8 cellular contexts compared by ENCODE assay signal in the genomic region with DNA sequence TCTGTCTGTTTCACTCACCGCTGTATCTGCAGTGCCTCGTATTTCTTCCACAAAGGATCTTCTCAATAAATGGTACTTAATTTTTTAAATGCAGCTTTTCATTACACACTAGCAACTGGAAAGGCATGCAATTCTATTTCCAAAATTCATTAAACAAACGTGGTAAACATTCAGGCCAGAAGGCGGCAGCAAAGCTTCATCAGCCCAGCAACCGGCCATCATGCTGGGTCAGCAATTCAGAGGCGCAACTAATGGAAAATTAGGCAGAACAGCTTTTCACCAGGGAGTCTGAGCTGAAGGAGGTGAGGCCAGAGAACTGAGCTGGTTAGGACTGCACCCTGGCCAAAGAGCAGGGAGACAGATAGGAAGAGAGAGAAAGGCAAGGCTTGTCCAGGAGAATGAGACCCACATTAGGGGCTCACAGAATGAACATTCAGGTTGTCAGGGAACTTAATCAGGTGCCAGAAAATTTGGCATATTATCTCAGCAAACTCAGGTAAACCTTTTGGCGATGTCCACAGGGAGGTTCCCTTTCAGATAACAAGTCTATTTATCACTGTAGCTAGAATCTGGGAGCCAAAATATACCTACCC. TPM values are rescaled to one million over a fixed set of nuclear protein-coding genes. Genes with fewer than 3 reads are reported as not detected.
A peak's percentile ranks its signal among the peaks of the same experiment; 100 is the strongest.
DNase-seq lines count a peak whose midpoint lies in the region; ATAC-seq and TF ChIP-seq lines count a peak whose summit lies in the region.

No MANE protein-coding gene starts in this region.

- WGBS in body of pancreas, 2 donors, result 5 to 10% methylated on average over 7 of the region's 7 CpGs

- TF ChIP-seq CTCF in C4-2B (conservative IDR thresholded peaks at IDR 0.05), result peak; percentile 92
- TF ChIP-seq CTCF in NB4 (IDR thresholded peaks at IDR 0.05; ENCODE audit: low read depth, low read length), result peak; percentile 38
- peak; percentile 71 to 90 (median 82) for TF ChIP-seq CTCF in body of pancreas (IDR thresholded peaks at IDR 0.05)
- TF ChIP-seq CTCF in thoracic aorta (IDR thresholded peaks at IDR 0.05), result peak; percentile 71

- no peak overlapping the region for H3K4me3 ChIP-seq in NB4 (ENCODE audit: low read depth, low read length)
- H3K4me3 ChIP-seq in body of pancreas, result no peak overlapping the region
- H3K4me3 ChIP-seq in thoracic aorta, result no peak overlapping the region

- H3K36me3 ChIP-seq in body of pancreas (replicated peaks in 1 of 2; ENCODE audit: insufficient read depth in 1 of 2, low read depth in 2 of 2) (no peaks in the 10 kb centered on the region), thoracic aorta (no peaks in the 10 kb centered on the region)

- peak; percentile 57 for ATAC-seq in GM19035 (IDR thresholded peaks at IDR 0.05; ENCODE audit: unreplicated experiment)
- peak; percentile 85 for ATAC-seq in body of pancreas
- ATAC-seq in thoracic aorta (ENCODE audit: insufficient number of reproducible peaks, low FRiP score, low read depth), result peak; percentile 48

- H3K4me1 ChIP-seq in body of pancreas (peaks cover 5% of the 10 kb centered on the region), thoracic aorta (ENCODE audit: control insufficient read depth in 1 of 2, low read depth in 2 of 2) (peaks cover 17 to 45% of the 10 kb centered on the region in 2 donors)

- no peaks in the 10 kb centered on the region for H3K27me3 ChIP-seq in body of pancreas
- H3K27me3 ChIP-seq in thoracic aorta (replicated peaks; ENCODE audit: insufficient read depth), result no peaks in the 10 kb centered on the region

- intact Hi-C loops in body of pancreas (cut with DNase I), result no loop called here

- no peaks in the 10 kb centered on the region for H3K9me3 ChIP-seq in body of pancreas
- H3K9me3 ChIP-seq in thoracic aorta, result no peaks in the 10 kb centered on the region

- DNase-seq in NB4 (ENCODE audit: low read depth) (peak; percentile 43), body of pancreas (peak; percentile 67 to 76 (median 72)), iris pigment epithelial cell (ENCODE audit: low read depth) (peak; percentile 51), thoracic aorta (ENCODE audit: low spot score) (no peak)
- DNase-seq in activated CD4-positive, CD25-positive, alpha-beta regulatory T cell treated with anti-CD3 and anti-CD28 coated beads, Interleukin-2, amount 50 U/mL, for 72 hours, result no peak
- no peak for DNase-seq in stimulated activated CD4-positive, alpha-beta T cell treated with anti-CD3 and anti-CD28 coated beads, Interleukin-4, amount 100 ng/mL, for 24 hours

- no peak overlapping the region for H3K27ac ChIP-seq in C4-2B
- no peak overlapping the region for H3K27ac ChIP-seq in body of pancreas
- peak overlapping the region in 1 of 2 donors; percentile 21 for H3K27ac ChIP-seq in thoracic aorta

- TF ChIP-seq POLR2A in NB4 (IDR thresholded peaks at IDR 0.05; ENCODE audit: extremely low read depth, insufficient read length) (no peak), body of pancreas (IDR thresholded peaks at IDR 0.05) (no peak)

RNA-seq across cellular contexts. Expression of a gene that starts 17.7 kb away (rescaled TPM):
- total RNA-seq in body of pancreas (10 to 100 TPM in 1 of 2 donors, 1 to 10 TPM in 1; 9.2 to 13.2 TPM), thoracic aorta (10 to 100 TPM; 46.6 to 51.1 TPM)

Comparison
In these comparisons a context has a peak if more than half of its experiments do, and no peak if none do; other contexts are left out.
1. CTCF ChIP-seq: peak in every context shown above with its lines; median percentile 92 in C4-2B; 82 in body of pancreas; 71 in thoracic aorta; 38 in NB4.
2. DNase-seq: peak in NB4 (single experiment), body of pancreas (4 of 4) and iris pigment epithelial cell (single experiment); none in thoracic aorta (single experiment), activated CD4-positive, CD25-positive, alpha-beta regulatory T cell treated with anti-CD3 and anti-CD28 coated beads, Interleukin-2, amount 50 U/mL, for 72 hours (single experiment) and stimulated activated CD4-positive, alpha-beta T cell treated with anti-CD3 and anti-CD28 coated beads, Interleukin-4, amount 100 ng/mL, for 24 hours (single experiment).
3. Peak in every context shown above with its lines, with median percentiles within 50 percentile points of each other: ATAC-seq.